36 cellular contexts compared by ENCODE assay signal in genomic region chr7:34031156-34031555, GRCh38.
"Had no signal": no experiment of that assay in that cellular context is flagged by ENCODE, and none has a peak within 500 bp of the region (broad histone marks: within the 10 kb centered on the region; RNA-seq: fewer than 3 reads in every experiment).

No MANE protein-coding gene starts in this region.

- H3K27ac Mint-ChIP-seq: activated CD4-positive, alpha-beta memory T cell treated with anti-CD3 and anti-CD28 coated beads, Interleukin-2, amount 10 ng/mL, durations not matched to agents 7 days and 5 days; activated CD4-positive, alpha-beta T cell treated with anti-CD3 and anti-CD28 coated beads for 36 hours; activated CD4-positive, alpha-beta T cell treated with anti-CD3 and anti-CD28 coated beads, Interleukin-2, amount 10 ng/mL, durations not matched to agents 7 days and 5 days; activated CD8-positive, alpha-beta memory T cell treated with anti-CD3 and anti-CD28 coated beads, Interleukin-2, amount 10 ng/mL, durations not matched to agents 7 days and 5 days; activated CD8-positive, alpha-beta T cell treated with anti-CD3 and anti-CD28 coated beads, Interleukin-2, amount 10 ng/mL, durations not matched to agents 7 days and 5 days; activated naive CD4-positive, alpha-beta T cell treated with anti-CD3 and anti-CD28 coated beads, Interleukin-2, amount 10 ng/mL, durations not matched to agents 7 days and 5 days; activated naive CD4-positive, alpha-beta T cell treated with anti-CD3 and anti-CD28 coated beads, Interleukin-2, amount 50 U/mL, for 24 hours; activated naive CD8-positive, alpha-beta T cell; activated naive CD8-positive, alpha-beta T cell treated with anti-CD3 and anti-CD28 coated beads, Interleukin-2, amount 10 ng/mL, durations not matched to agents 7 days and 5 days; activated naive CD8-positive, alpha-beta T cell treated with anti-CD3 and anti-CD28 coated beads, Interleukin-2, amount 50 U/mL, for 24 hours; activated T-cell treated with anti-CD3 and anti-CD28 coated beads, Interleukin-2, amount 50 U/mL, for 24 hours; activated T-helper 2 cell treated with anti-CD3 and anti-CD28 coated beads, Interferon-gamma antibody, Interleukin-2, Interleukin-4, amounts not matched to agents 10 μg/mL and 5 μg/mL and 100 μg/mL, durations not matched to agents 14 hours and 24 hours and 36 hours; brain; T-helper 1 cell treated with Interleukin-12 subunit alpha and Interleukin-12 subunit beta and Interleukin-4 antibody, amounts not matched to agents 30 μg/mL and 1 μg/mL, for 36 hours; T-helper 2 cell treated with Interferon-gamma antibody and Interleukin-4, amounts not matched to agents 5 μg/mL and 100 μg/mL, for 36 hours; WTC11 had no signal

- H3K4me3 Mint-ChIP-seq: activated CD4-positive, alpha-beta memory T cell treated with anti-CD3 and anti-CD28 coated beads, Interleukin-2, amount 10 ng/mL, durations not matched to agents 7 days and 5 days; activated CD4-positive, alpha-beta T cell treated with anti-CD3 and anti-CD28 coated beads for 36 hours; activated CD4-positive, alpha-beta T cell treated with anti-CD3 and anti-CD28 coated beads, Interleukin-2, amount 10 ng/mL, durations not matched to agents 7 days and 5 days; activated CD8-positive, alpha-beta memory T cell treated with anti-CD3 and anti-CD28 coated beads, Interleukin-2, amount 10 ng/mL, durations not matched to agents 7 days and 5 days; activated CD8-positive, alpha-beta T cell treated with anti-CD3 and anti-CD28 coated beads, Interleukin-2, amount 10 ng/mL, durations not matched to agents 7 days and 5 days; activated naive CD4-positive, alpha-beta T cell treated with anti-CD3 and anti-CD28 coated beads, Interleukin-2, amount 10 ng/mL, durations not matched to agents 7 days and 5 days; activated naive CD4-positive, alpha-beta T cell treated with anti-CD3 and anti-CD28 coated beads, Interleukin-2, amount 50 U/mL, for 24 hours; activated naive CD8-positive, alpha-beta T cell; activated naive CD8-positive, alpha-beta T cell treated with anti-CD3 and anti-CD28 coated beads, Interleukin-2, amount 10 ng/mL, durations not matched to agents 7 days and 5 days; activated naive CD8-positive, alpha-beta T cell treated with anti-CD3 and anti-CD28 coated beads, Interleukin-2, amount 50 U/mL, for 24 hours; activated T-cell treated with anti-CD3 and anti-CD28 coated beads, Interleukin-2, amount 50 U/mL, for 24 hours; brain; T-helper 1 cell treated with Interleukin-12 subunit alpha and Interleukin-12 subunit beta and Interleukin-4 antibody, amounts not matched to agents 30 μg/mL and 1 μg/mL, for 36 hours; T-helper 2 cell treated with Interferon-gamma antibody and Interleukin-4, amounts not matched to agents 5 μg/mL and 100 μg/mL, for 36 hours; WTC11 had no signal

- H3K36me3 ChIP-seq: ascending aorta, WERI-Rb-1 had no signal

- H3K4me1 ChIP-seq: ascending aorta had no signal

- H3K36me3 Mint-ChIP-seq: activated CD8-positive, alpha-beta memory T cell treated with anti-CD3 and anti-CD28 coated beads, Interleukin-2, amount 10 ng/mL, durations not matched to agents 7 days and 5 days; activated naive CD4-positive, alpha-beta T cell treated with anti-CD3 and anti-CD28 coated beads, Interleukin-2, amount 10 ng/mL, durations not matched to agents 7 days and 5 days; activated naive CD4-positive, alpha-beta T cell treated with anti-CD3 and anti-CD28 coated beads, Interleukin-2, amount 50 U/mL, for 24 hours; activated naive CD8-positive, alpha-beta T cell; activated naive CD8-positive, alpha-beta T cell treated with anti-CD3 and anti-CD28 coated beads, Interleukin-2, amount 10 ng/mL, durations not matched to agents 7 days and 5 days; brain; WTC11 had no signal

- ATAC-seq: activated CD4-positive, alpha-beta T cell treated with anti-CD3 and anti-CD28 coated beads for 36 hours; activated CD4-positive, CD25-positive, alpha-beta regulatory T cell treated with anti-CD3 and anti-CD28 coated beads, Interleukin-2, amount 50 U/mL, for 24 hours; activated CD8-positive, alpha-beta memory T cell treated with anti-CD3 and anti-CD28 coated beads, Interleukin-2, amount 10 ng/mL, durations not matched to agents 7 days and 5 days; activated CD8-positive, alpha-beta T cell treated with anti-CD3 and anti-CD28 coated beads, Interleukin-2, amount 10 ng/mL, durations not matched to agents 7 days and 5 days; activated naive CD8-positive, alpha-beta T cell treated with anti-CD3 and anti-CD28 coated beads, Interleukin-2, amount 50 U/mL, for 24 hours; WTC11 had no signal

- H3K27ac ChIP-seq: ascending aorta, WERI-Rb-1 had no signal

- H3K4me1 Mint-ChIP-seq: activated CD4-positive, alpha-beta memory T cell treated with anti-CD3 and anti-CD28 coated beads, Interleukin-2, amount 10 ng/mL, durations not matched to agents 7 days and 5 days; activated CD4-positive, alpha-beta T cell treated with anti-CD3 and anti-CD28 coated beads for 36 hours; activated CD4-positive, alpha-beta T cell treated with anti-CD3 and anti-CD28 coated beads, Interleukin-2, amount 10 ng/mL, durations not matched to agents 7 days and 5 days; activated CD8-positive, alpha-beta memory T cell treated with anti-CD3 and anti-CD28 coated beads, Interleukin-2, amount 10 ng/mL, durations not matched to agents 7 days and 5 days; activated naive CD4-positive, alpha-beta T cell treated with anti-CD3 and anti-CD28 coated beads, Interleukin-2, amount 10 ng/mL, durations not matched to agents 7 days and 5 days; activated naive CD4-positive, alpha-beta T cell treated with anti-CD3 and anti-CD28 coated beads, Interleukin-2, amount 50 U/mL, for 24 hours; activated naive CD8-positive, alpha-beta T cell treated with anti-CD3 and anti-CD28 coated beads, Interleukin-2, amount 10 ng/mL, durations not matched to agents 7 days and 5 days; activated naive CD8-positive, alpha-beta T cell treated with anti-CD3 and anti-CD28 coated beads, Interleukin-2, amount 50 U/mL, for 24 hours had no signal

- H3K27me3 Mint-ChIP-seq: activated CD4-positive, alpha-beta T cell treated with anti-CD3 and anti-CD28 coated beads, Interleukin-2, amount 10 ng/mL, durations not matched to agents 7 days and 5 days; activated CD8-positive, alpha-beta memory T cell treated with anti-CD3 and anti-CD28 coated beads, Interleukin-2, amount 10 ng/mL, durations not matched to agents 7 days and 5 days; activated naive CD4-positive, alpha-beta T cell treated with anti-CD3 and anti-CD28 coated beads, Interleukin-2, amount 10 ng/mL, durations not matched to agents 7 days and 5 days; activated naive CD4-positive, alpha-beta T cell treated with anti-CD3 and anti-CD28 coated beads, Interleukin-2, amount 50 U/mL, for 24 hours; activated naive CD8-positive, alpha-beta T cell treated with anti-CD3 and anti-CD28 coated beads, Interleukin-2, amount 10 ng/mL, durations not matched to agents 7 days and 5 days; brain had no signal

- H3K27me3 ChIP-seq: ascending aorta had no signal

- H3K9me3 Mint-ChIP-seq: activated CD4-positive, alpha-beta memory T cell treated with anti-CD3 and anti-CD28 coated beads, Interleukin-2, amount 10 ng/mL, durations not matched to agents 7 days and 5 days; activated CD4-positive, alpha-beta T cell treated with anti-CD3 and anti-CD28 coated beads, Interleukin-2, amount 10 ng/mL, durations not matched to agents 7 days and 5 days; activated naive CD4-positive, alpha-beta T cell treated with anti-CD3 and anti-CD28 coated beads, Interleukin-2, amount 10 ng/mL, durations not matched to agents 7 days and 5 days; activated naive CD4-positive, alpha-beta T cell treated with anti-CD3 and anti-CD28 coated beads, Interleukin-2, amount 50 U/mL, for 24 hours; activated naive CD8-positive, alpha-beta T cell treated with anti-CD3 and anti-CD28 coated beads, Interleukin-2, amount 50 U/mL, for 24 hours; T-helper 1 cell treated with Interleukin-12 subunit alpha and Interleukin-12 subunit beta and Interleukin-4 antibody, amounts not matched to agents 30 μg/mL and 1 μg/mL, for 36 hours; T-helper 2 cell treated with Interferon-gamma antibody and Interleukin-4, amounts not matched to agents 5 μg/mL and 100 μg/mL, for 36 hours had no signal

- DNase-seq: activated CD4-positive, alpha-beta memory T cell treated with anti-CD3 and anti-CD28 coated beads, Interleukin-2, amount 10 ng/mL, durations not matched to agents 7 days and 5 days; activated CD4-positive, alpha-beta T cell treated with anti-CD3 and anti-CD28 coated beads for 1 hour; activated CD4-positive, alpha-beta T cell treated with anti-CD3 and anti-CD28 coated beads for 36 hours; activated CD4-positive, alpha-beta T cell treated with anti-CD3 and anti-CD28 coated beads for 48 hours; activated CD4-positive, alpha-beta T cell treated with anti-CD3 and anti-CD28 coated beads, Interleukin-2, amount 10 ng/mL, durations not matched to agents 7 days and 5 days; activated CD4-positive, alpha-beta T cell treated with anti-CD3 and anti-CD28 coated beads, Interleukin-2, amount 50 U/mL, for 48 hours; activated CD4-positive, CD25-positive, alpha-beta regulatory T cell; activated CD8-positive, alpha-beta memory T cell treated with anti-CD3 and anti-CD28 coated beads for 24 hours; activated CD8-positive, alpha-beta memory T cell treated with anti-CD3 and anti-CD28 coated beads, Interleukin-2, amount 10 ng/mL, durations not matched to agents 7 days and 5 days; activated CD8-positive, alpha-beta memory T cell treated with anti-CD3 and anti-CD28 coated beads, Interleukin-2, amount 50 U/mL, for 48 hours; activated CD8-positive, alpha-beta T cell treated with anti-CD3 and anti-CD28 coated beads, Interleukin-2, amount 10 ng/mL, durations not matched to agents 7 days and 5 days; activated effector memory CD4-positive, alpha-beta T cell treated with Interleukin-2 at 50 U/mL for 16 hours; activated gamma-delta T cell; activated naive CD4-positive, alpha-beta T cell treated with anti-CD3 and anti-CD28 coated beads, Interleukin-2, amount 10 ng/mL, durations not matched to agents 7 days and 5 days; activated naive CD4-positive, alpha-beta T cell treated with Interleukin-2 at 50 U/mL for 16 hours; activated naive CD8-positive, alpha-beta T cell treated with anti-CD3 and anti-CD28 coated beads, Interleukin-2, amount 10 ng/mL, durations not matched to agents 7 days and 5 days; activated naive CD8-positive, alpha-beta T cell treated with anti-CD3 and anti-CD28 coated beads, Interleukin-2, amount 50 U/mL, for 24 hours; activated T-cell treated with anti-CD3 and anti-CD28 coated beads, Interleukin-2, amount 50 U/mL, for 24 hours; activated T-cell treated with anti-CD3 and anti-CD28 coated beads, Interleukin-2, amount 50 U/mL, for 48 hours; amygdala; anterior cingulate cortex; central memory CD4-positive, alpha-beta T cell; T-helper 2 cell; T-helper 9 cell; WERI-Rb-1 had no signal

- FAIRE-seq: bronchial epithelial cell, TTC549 had no signal

- H3K9me3 ChIP-seq: ascending aorta had no signal

- H3K4me3 ChIP-seq: ascending aorta had no signal
